ENCODE assay signal across 1 cellular context in the genomic region with DNA sequence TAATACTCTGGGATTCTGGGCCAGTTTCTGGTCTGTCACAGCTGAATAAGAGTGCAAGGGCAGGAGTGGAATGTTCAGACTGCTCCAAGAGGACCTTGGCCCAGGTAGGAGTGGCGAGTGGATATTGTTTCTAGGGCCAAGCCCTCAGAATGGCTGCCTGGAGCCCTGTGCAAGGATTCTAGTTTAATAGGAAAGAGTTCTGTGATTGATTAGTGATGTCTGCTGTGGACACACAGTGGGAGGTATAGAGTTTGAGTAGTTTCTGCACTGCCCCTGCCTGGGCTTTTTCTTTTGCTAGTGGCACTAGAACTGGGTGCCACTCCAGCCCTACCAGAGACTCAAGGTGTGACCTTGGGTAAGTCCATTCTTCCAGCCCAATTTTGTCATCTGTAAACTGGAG.
TF ChIP-seq lines count a peak whose summit lies in the region.

No MANE protein-coding gene starts in this region.

TF ChIP-seq in K562, 482 proteins besides CTCF, POLR2A, EP300 and RAD21:
- TF ChIP-seq, protein P1, sequence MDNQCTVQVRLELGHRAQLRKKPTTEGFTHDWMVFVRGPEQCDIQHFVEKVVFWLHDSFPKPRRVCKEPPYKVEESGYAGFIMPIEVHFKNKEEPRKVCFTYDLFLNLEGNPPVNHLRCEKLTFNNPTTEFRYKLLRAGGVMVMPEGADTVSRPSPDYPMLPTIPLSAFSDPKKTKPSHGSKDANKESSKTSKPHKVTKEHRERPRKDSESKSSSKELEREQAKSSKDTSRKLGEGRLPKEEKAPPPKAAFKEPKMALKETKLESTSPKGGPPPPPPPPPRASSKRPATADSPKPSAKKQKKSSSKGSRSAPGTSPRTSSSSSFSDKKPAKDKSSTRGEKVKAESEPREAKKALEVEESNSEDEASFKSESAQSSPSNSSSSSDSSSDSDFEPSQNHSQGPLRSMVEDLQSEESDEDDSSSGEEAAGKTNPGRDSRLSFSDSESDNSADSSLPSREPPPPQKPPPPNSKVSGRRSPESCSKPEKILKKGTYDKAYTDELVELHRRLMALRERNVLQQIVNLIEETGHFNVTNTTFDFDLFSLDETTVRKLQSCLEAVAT (IDR thresholded peaks at IDR 0.05) = 0 out of 4 replicates have a peak, but pooled peaks of 1 of the 2 experiments have one; percentile 43
- TF ChIP-seq ZSCAN32 (CRISPR knock-in tag; IDR thresholded peaks at IDR 0.05) = no peak
- TF ChIP-seq, protein P2, sequence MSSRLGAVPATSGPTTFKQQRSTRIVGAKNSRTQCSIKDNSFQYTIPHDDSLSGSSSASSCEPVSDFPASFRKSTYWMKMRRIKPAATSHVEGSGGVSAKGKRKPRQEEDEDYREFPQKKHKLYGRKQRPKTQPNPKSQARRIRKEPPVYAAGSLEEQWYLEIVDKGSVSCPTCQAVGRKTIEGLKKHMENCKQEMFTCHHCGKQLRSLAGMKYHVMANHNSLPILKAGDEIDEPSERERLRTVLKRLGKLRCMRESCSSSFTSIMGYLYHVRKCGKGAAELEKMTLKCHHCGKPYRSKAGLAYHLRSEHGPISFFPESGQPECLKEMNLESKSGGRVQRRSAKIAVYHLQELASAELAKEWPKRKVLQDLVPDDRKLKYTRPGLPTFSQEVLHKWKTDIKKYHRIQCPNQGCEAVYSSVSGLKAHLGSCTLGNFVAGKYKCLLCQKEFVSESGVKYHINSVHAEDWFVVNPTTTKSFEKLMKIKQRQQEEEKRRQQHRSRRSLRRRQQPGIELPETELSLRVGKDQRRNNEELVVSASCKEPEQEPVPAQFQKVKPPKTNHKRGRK (tag; IDR thresholded peaks at IDR 0.05) = no peak
- peak; percentile 93 for TF ChIP-seq ZBTB17 (CRISPR knock-in tag; IDR thresholded peaks at IDR 0.05)
- peak; percentile 84 for TF ChIP-seq ZNF23 (CRISPR knock-in tag; IDR thresholded peaks at IDR 0.05)
- no peak for TF ChIP-seq CXXC5 (CRISPR knock-in tag; IDR thresholded peaks at IDR 0.05)
